In the genomic region with DNA sequence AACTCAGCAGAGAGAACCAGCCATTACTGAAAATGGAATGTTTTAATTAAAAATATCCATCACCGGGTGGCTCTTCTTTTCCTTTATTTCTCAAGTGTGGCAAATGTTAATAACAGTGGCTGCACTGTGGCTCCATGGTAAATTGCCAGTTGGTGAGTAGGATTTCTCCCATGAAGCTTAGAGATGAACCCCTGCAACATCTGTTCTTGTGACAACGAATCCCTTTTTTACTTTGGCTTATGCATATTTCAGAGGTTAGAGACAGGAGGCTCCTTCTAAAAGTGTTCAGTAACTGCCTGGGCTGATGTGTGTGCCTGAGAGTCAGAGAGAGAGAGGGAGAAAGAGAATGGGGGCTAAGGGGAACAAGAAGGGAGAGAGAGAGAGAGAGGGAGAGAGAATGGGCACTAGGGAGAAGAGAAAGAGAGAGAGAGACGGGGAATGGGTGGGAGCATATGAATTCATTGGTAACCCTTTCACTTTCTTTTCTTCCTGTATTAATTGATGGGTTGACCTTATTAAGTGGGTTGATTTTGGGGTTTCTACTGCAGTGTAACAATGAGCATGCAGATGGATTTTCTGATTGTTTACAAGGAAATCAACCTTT, we compare ENCODE assay signal across 17 cellular contexts. TPM values are rescaled to one million over a fixed set of nuclear protein-coding genes. Genes with fewer than 3 reads are reported as not detected.
DNase-seq lines count a peak whose midpoint lies in the region; ATAC-seq and TF ChIP-seq lines count a peak whose summit lies in the region.
"Had no signal": no experiment of that assay in that cellular context is flagged by ENCODE, and none has a peak within 500 bp of the region (broad histone marks: within the 10 kb centered on the region; RNA-seq: fewer than 3 reads in every experiment).

No MANE protein-coding gene starts in this region.

- no peak overlapping the region for H3K4me2 ChIP-seq in Karpas-422 (ENCODE audit: low read depth, low read length, poor library complexity, severe bottlenecking)
- H3K4me2 ChIP-seq: PC-9 had no signal

- H3K27ac ChIP-seq in Karpas-422 (ENCODE audit: low read length): no peak overlapping the region
- H3K27ac ChIP-seq in right lobe of liver: no peak overlapping the region
- H3K27ac ChIP-seq: heart left ventricle, HL-60, PC-9, sigmoid colon had no signal

- H3K4me1 Mint-ChIP-seq in activated naive CD8-positive, alpha-beta T cell treated with anti-CD3 and anti-CD28 coated beads for 36 hours: peaks cover 68% of the 10 kb centered on the region
- peaks cover 78% of the 10 kb centered on the region for H3K4me1 Mint-ChIP-seq in activated naive CD8-positive, alpha-beta T cell treated with anti-CD3 and anti-CD28 coated beads, Interleukin-2, amount 50 U/mL, for 24 hours

- peaks cover 4% of the 10 kb centered on the region; the same call in 1 of the 2 replicates for H4K20me1 ChIP-seq in Karpas-422 (ENCODE audit: insufficient read depth, low read depth, low read length)

- no peaks in the 10 kb centered on the region for H3K27me3 Mint-ChIP-seq in activated naive CD8-positive, alpha-beta T cell treated with anti-CD3 and anti-CD28 coated beads for 36 hours
- H3K27me3 Mint-ChIP-seq in activated naive CD8-positive, alpha-beta T cell treated with anti-CD3 and anti-CD28 coated beads, Interleukin-2, amount 50 U/mL, for 24 hours: no peaks in the 10 kb centered on the region

- no peak for TF ChIP-seq CTCF in right lobe of liver (IDR thresholded peaks at IDR 0.05)

- no peak for TF ChIP-seq POLR2A in right lobe of liver (IDR thresholded peaks at IDR 0.05)

- 78% methylated on average over 3 of the region's 3 CpGs for WGBS in right lobe of liver (ENCODE audit: insufficient coverage, low coverage, low lambda C conversion rate, missing lambda C conversion rate)

- no peak for DNase-seq in activated naive CD8-positive, alpha-beta T cell treated with anti-CD3 and anti-CD28 coated beads for 36 hours
- DNase-seq in activated naive CD8-positive, alpha-beta T cell treated with anti-CD3 and anti-CD28 coated beads, Interleukin-2, amount 50 U/mL, for 24 hours: no peak
- DNase-seq in NCI-H82 (lab: John Stamatoyannopoulos, UW): peak; percentile 72
- peak; percentile 19 for DNase-seq in fibroblast of gingiva (ENCODE audit: low read depth)
- peak; percentile 54 for DNase-seq in superior temporal gyrus (ENCODE audit: extremely low spot score)
- no peak for DNase-seq in ureter (ENCODE audit: low spot score)
- no peak for DNase-seq in Karpas-422
- DNase-seq in right lobe of liver: no peak
- DNase-seq: activated CD4-positive, alpha-beta T cell treated with anti-CD3 and anti-CD28 coated beads, Interleukin-2, amount 50 U/mL, for 1 hour; activated T-cell treated with anti-CD3 and anti-CD28 coated beads, Interleukin-2, amount 50 U/mL, for 4 hours; heart left ventricle; immature natural killer cell; left ventricle myocardium superior; NCI-H2029; PC-9; sigmoid colon had no signal

- H2AFZ ChIP-seq in Karpas-422 (ENCODE audit: low read length): no peak overlapping the region
- H2AFZ ChIP-seq: PC-9 had no signal

- H3K9me3 Mint-ChIP-seq in activated naive CD8-positive, alpha-beta T cell treated with anti-CD3 and anti-CD28 coated beads for 36 hours: no peaks in the 10 kb centered on the region
- no peaks in the 10 kb centered on the region for H3K9me3 Mint-ChIP-seq in activated naive CD8-positive, alpha-beta T cell treated with anti-CD3 and anti-CD28 coated beads, Interleukin-2, amount 50 U/mL, for 24 hours
- H3K9me3 Mint-ChIP-seq: activated T-cell treated with anti-CD3 and anti-CD28 coated beads, Interleukin-2, amount 50 U/mL, for 4 hours; immature natural killer cell had no signal

- intact Hi-C loops in right lobe of liver (cut with DNase I): no loop called here

- no peak overlapping the region for H3K4me3 Mint-ChIP-seq in activated naive CD8-positive, alpha-beta T cell treated with anti-CD3 and anti-CD28 coated beads for 36 hours
- H3K4me3 Mint-ChIP-seq in activated naive CD8-positive, alpha-beta T cell treated with anti-CD3 and anti-CD28 coated beads, Interleukin-2, amount 50 U/mL, for 24 hours: no peak overlapping the region
- H3K4me3 Mint-ChIP-seq: immature natural killer cell had no signal

- peaks cover 18% of the 10 kb centered on the region for H3K4me1 ChIP-seq in Karpas-422 (ENCODE audit: low read length)
- H3K4me1 ChIP-seq in right lobe of liver: peaks cover 0 to 6% (median 2%) of the 10 kb centered on the region in 4 donors

- H3K9me2 ChIP-seq in Karpas-422 (replicated peaks; ENCODE audit: insufficient read depth, low read length): no peaks in the 10 kb centered on the region

- H3K27me3 ChIP-seq in Karpas-422 (ENCODE audit: low read length): no peaks in the 10 kb centered on the region
- H3K27me3 ChIP-seq in right lobe of liver: no peaks in the 10 kb centered on the region
- H3K27me3 ChIP-seq: heart left ventricle, sigmoid colon had no signal

- H3K4me3 ChIP-seq in Karpas-422 (ENCODE audit: low read length) (no peak overlapping the region), right lobe of liver (no peak overlapping the region)
- H3K4me3 ChIP-seq: heart left ventricle, PC-9, sigmoid colon had no signal

- no peaks in the 10 kb centered on the region for H3K9me3 ChIP-seq in Karpas-422 (ENCODE audit: low read length)
- no peaks in the 10 kb centered on the region for H3K9me3 ChIP-seq in right lobe of liver
- H3K9me3 ChIP-seq: heart left ventricle, sigmoid colon had no signal

- H3K27ac Mint-ChIP-seq in activated naive CD8-positive, alpha-beta T cell treated with anti-CD3 and anti-CD28 coated beads for 36 hours: peak overlapping the region; percentile 63
- no peak overlapping the region for H3K27ac Mint-ChIP-seq in activated naive CD8-positive, alpha-beta T cell treated with anti-CD3 and anti-CD28 coated beads, Interleukin-2, amount 50 U/mL, for 24 hours

- H3K79me2 ChIP-seq in Karpas-422 (ENCODE audit: low read length): peaks cover 98% of the 10 kb centered on the region

- H3K36me3 Mint-ChIP-seq in activated naive CD8-positive, alpha-beta T cell treated with anti-CD3 and anti-CD28 coated beads for 36 hours: peaks cover 9% of the 10 kb centered on the region
- peaks cover 1% of the 10 kb centered on the region for H3K36me3 Mint-ChIP-seq in activated naive CD8-positive, alpha-beta T cell treated with anti-CD3 and anti-CD28 coated beads, Interleukin-2, amount 50 U/mL, for 24 hours (ENCODE audit: low read depth)
- H3K36me3 Mint-ChIP-seq: immature natural killer cell had no signal

- ATAC-seq in activated naive CD8-positive, alpha-beta T cell treated with anti-CD3 and anti-CD28 coated beads, Interleukin-2, amount 50 U/mL, for 24 hours: no peak
- ATAC-seq in right lobe of liver: no peak
- ATAC-seq: activated T-cell treated with anti-CD3 and anti-CD28 coated beads, Interleukin-2, amount 50 U/mL, for 4 hours; heart left ventricle; left ventricle myocardium superior had no signal

- H3K36me3 ChIP-seq in Karpas-422 (ENCODE audit: insufficient read depth, low read length) (no peaks in the 10 kb centered on the region), right lobe of liver (no peaks in the 10 kb centered on the region)
- H3K36me3 ChIP-seq: heart left ventricle, sigmoid colon had no signal

- no peak overlapping the region for H3K9ac ChIP-seq in Karpas-422 (ENCODE audit: low read length)

RNA-seq across cellular contexts. Expression of gene RPTOR, which starts 50.1 kb away (rescaled TPM):
- total RNA-seq in activated naive CD8-positive, alpha-beta T cell treated with anti-CD3 and anti-CD28 coated beads for 36 hours: 10 to 100 TPM; 43.6 to 47.2 TPM
- 64.2 TPM for total RNA-seq in ureter
- total RNA-seq in Karpas-422 (2014; rRNA removed; shearing (Covaris generic); ENCODE audit: low replicate concordance): 30.6 and 42.1 TPM in 2 replicates
- total RNA-seq in right lobe of liver: 10 to 100 TPM; 13.1 to 24.0 (median 15.5) TPM

Comparison
In these comparisons a context has a peak if more than half of its experiments do, and no peak if none do; other contexts are left out.
1. DNase-seq: peak in NCI-H82 (single experiment), fibroblast of gingiva (single experiment) and superior temporal gyrus (single experiment); none in activated naive CD8-positive, alpha-beta T cell treated with anti-CD3 and anti-CD28 coated beads for 36 hours (single experiment), activated naive CD8-positive, alpha-beta T cell treated with anti-CD3 and anti-CD28 coated beads, Interleukin-2, amount 50 U/mL, for 24 hours (single experiment), ureter (single experiment), Karpas-422 (single experiment) and right lobe of liver (0 of 3).